8 cellular contexts compared by ENCODE assay signal in the genomic region with DNA sequence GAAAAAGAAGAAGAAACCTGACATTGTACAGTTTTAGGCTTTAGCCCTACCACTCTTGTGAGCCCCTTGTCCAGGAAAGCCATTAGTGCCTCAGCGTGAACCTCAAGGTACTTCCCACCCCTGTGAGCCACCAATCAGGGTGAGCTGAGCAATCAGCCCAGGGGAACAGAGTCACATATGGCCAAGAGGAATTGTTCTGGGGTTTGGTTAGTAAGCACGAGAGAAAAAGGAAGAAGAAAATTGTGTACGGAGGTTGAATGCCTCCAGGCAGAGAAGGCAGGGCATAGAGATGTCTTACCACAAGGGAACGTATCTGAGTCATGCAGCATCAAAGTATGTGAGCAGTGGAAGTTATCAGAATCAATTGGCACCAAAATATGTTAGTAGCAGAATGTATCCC. TPM values are rescaled to one million over a fixed set of nuclear protein-coding genes. Genes with fewer than 3 reads are reported as not detected.
DNase-seq lines count a peak whose midpoint lies in the region; ATAC-seq and TF ChIP-seq lines count a peak whose summit lies in the region.

No MANE protein-coding gene starts in this region.

- H3K27me3 Mint-ChIP-seq in CD14-positive monocyte (ENCODE audit: low read depth in 3 of 3) = peaks cover 1 to 3% (median 2%) of the 10 kb centered on the region in 3 donors
- H3K27me3 Mint-ChIP-seq in activated T-helper 2 cell treated with anti-CD3 and anti-CD28 coated beads, Interferon-gamma antibody, Interleukin-2, Interleukin-4, amounts not matched to agents 10 μg/mL and 5 μg/mL and 100 μg/mL, durations not matched to agents 14 hours and 24 hours and 36 hours (ENCODE audit: low read depth) = peaks cover 3% of the 10 kb centered on the region

- intact Hi-C loops in CD14-positive monocyte (cut with micrococcal nuclease) = loop anchor here in 1 of 2 donors (5.0 kb wide), 1 partner anchor 34 kb away; a partner anchor contains a TSS
- intact Hi-C loops in activated T-helper 2 cell treated with anti-CD3 and anti-CD28 coated beads, Interferon-gamma antibody, Interleukin-2, Interleukin-4, amounts not matched to agents 10 μg/mL and 5 μg/mL and 100 μg/mL, durations not matched to agents 14 hours and 24 hours and 36 hours (cut with micrococcal nuclease) = no loop called here
- intact Hi-C loops in dorsolateral prefrontal cortex (cut with DNase I) = no loop called here
- intact Hi-C loops in aorta (cut with DNase I) = no loop called here

- WGBS in hepatocyte (ENCODE audit: low lambda C conversion rate, missing lambda C conversion rate) = 85% methylated on average over 4 of the region's 4 CpGs
- WGBS in aorta, 2 donors = 81 to 82% methylated on average over 4 of the region's 4 CpGs

- H3K4me3 ChIP-seq in hepatocyte (no peak overlapping the region), dorsolateral prefrontal cortex (no peak overlapping the region), aorta (ENCODE audit: low read length in 2 of 2) (no peak overlapping the region)

- H3K36me3 ChIP-seq in hepatocyte (replicated peaks; ENCODE audit: insufficient read depth, low read depth) (no peaks in the 10 kb centered on the region), aorta (ENCODE audit: control insufficient read depth in 1 of 2, insufficient read depth in 2 of 2, low read length in 1 of 2) (no peaks in the 10 kb centered on the region)

- no peak overlapping the region for H2AFZ ChIP-seq in hepatocyte

- no peaks in the 10 kb centered on the region for H3K36me3 Mint-ChIP-seq in CD14-positive monocyte
- H3K36me3 Mint-ChIP-seq in activated T-helper 2 cell treated with anti-CD3 and anti-CD28 coated beads, Interferon-gamma antibody, Interleukin-2, Interleukin-4, amounts not matched to agents 10 μg/mL and 5 μg/mL and 100 μg/mL, durations not matched to agents 14 hours and 24 hours and 36 hours (ENCODE audit: low read depth) = no peaks in the 10 kb centered on the region

- in situ Hi-C loops in SK-MEL-5 (cut with HindIII; ENCODE audit: low pct_unique_long_range_greater_than_20kb, low sequenced_read_pairs) = no loop called here

- peak; percentile 15 for TF ChIP-seq CTCF in CD14-positive monocyte (IDR thresholded peaks at IDR 0.05)
- TF ChIP-seq CTCF in hepatocyte (IDR thresholded peaks at IDR 0.05; ENCODE audit: poor library complexity) = no peak
- TF ChIP-seq CTCF in dorsolateral prefrontal cortex (IDR thresholded peaks at IDR 0.05 in 54 of 56, conservative IDR thresholded peaks at IDR 0.05 in 2 of 56; ENCODE audit: low read depth in 1 of 56, partially characterized antibody in 56 of 56) = no peak

- no peaks in the 10 kb centered on the region for H4K20me1 ChIP-seq in hepatocyte (ENCODE audit: insufficient read depth, poor library complexity, severe bottlenecking)

- H3K4me1 ChIP-seq in hepatocyte (ENCODE audit: insufficient read depth) (peaks cover 14% of the 10 kb centered on the region), aorta (ENCODE audit: control insufficient read depth in 1 of 2, insufficient read depth in 2 of 2, low read length in 2 of 2) (peaks cover 0 to 2% of the 10 kb centered on the region in 2 donors)

- peaks cover 76% of the 10 kb centered on the region for H3K4me1 Mint-ChIP-seq in CD14-positive monocyte
- H3K4me1 Mint-ChIP-seq in activated T-helper 2 cell treated with anti-CD3 and anti-CD28 coated beads, Interferon-gamma antibody, Interleukin-2, Interleukin-4, amounts not matched to agents 10 μg/mL and 5 μg/mL and 100 μg/mL, durations not matched to agents 14 hours and 24 hours and 36 hours (ENCODE audit: low read depth) = peaks cover 18% of the 10 kb centered on the region

- H3K4me3 Mint-ChIP-seq in CD14-positive monocyte = peak overlapping the region; percentile 35 to 62
- no peak overlapping the region for H3K4me3 Mint-ChIP-seq in activated T-helper 2 cell treated with anti-CD3 and anti-CD28 coated beads, Interferon-gamma antibody, Interleukin-2, Interleukin-4, amounts not matched to agents 10 μg/mL and 5 μg/mL and 100 μg/mL, durations not matched to agents 14 hours and 24 hours and 36 hours (ENCODE audit: low read depth)

- H3K27ac ChIP-seq in hepatocyte = peak overlapping the region; percentile 93
- no peak overlapping the region for H3K27ac ChIP-seq in dorsolateral prefrontal cortex
- H3K27ac ChIP-seq in aorta (ENCODE audit: low read depth in 1 of 2, low read length in 2 of 2) = no peak overlapping the region

- H3K79me2 ChIP-seq in hepatocyte = no peaks in the 10 kb centered on the region

- no peaks in the 10 kb centered on the region for H3K9me3 ChIP-seq in hepatocyte (ENCODE audit: low read depth)
- H3K9me3 ChIP-seq in aorta (ENCODE audit: control insufficient read depth, low read length) = no peaks in the 10 kb centered on the region

- no peaks in the 10 kb centered on the region for H3K27me3 ChIP-seq in hepatocyte
- H3K27me3 ChIP-seq in dorsolateral prefrontal cortex = peaks cover 0 to 15% (median 0%) of the 10 kb centered on the region in 45 donors
- H3K27me3 ChIP-seq in aorta (ENCODE audit: control insufficient read depth in 1 of 2, insufficient read depth in 2 of 2, low read length in 1 of 2) = no peaks in the 10 kb centered on the region

- H3K9me2 ChIP-seq in hepatocyte (replicated peaks; ENCODE audit: insufficient read depth) = no peaks in the 10 kb centered on the region

- H3K9me3 Mint-ChIP-seq in CD14-positive monocyte = peaks cover 0 to 2% (median 0%) of the 10 kb centered on the region in 7 donors
- H3K9me3 Mint-ChIP-seq in activated T-helper 2 cell treated with anti-CD3 and anti-CD28 coated beads, Interferon-gamma antibody, Interleukin-2, Interleukin-4, amounts not matched to agents 10 μg/mL and 5 μg/mL and 100 μg/mL, durations not matched to agents 14 hours and 24 hours and 36 hours = no peaks in the 10 kb centered on the region

- peak; percentile 60 for DNase-seq in CD14-positive monocyte (ENCODE audit: low spot score)
- DNase-seq in HCEC 1CT = peak; percentile 28
- DNase-seq in SK-MEL-5 (ENCODE audit: low read depth, low spot score) = peak; percentile 37
- DNase-seq in hepatocyte (ENCODE audit: low spot score) = no peak
- DNase-seq in activated T-helper 2 cell treated with anti-CD3 and anti-CD28 coated beads, Interferon-gamma antibody, Interleukin-2, Interleukin-4, amounts not matched to agents 10 μg/mL and 5 μg/mL and 100 μg/mL, durations not matched to agents 14 hours and 24 hours and 36 hours (ENCODE audit: low spot score) = no peak
- DNase-seq in dorsolateral prefrontal cortex = no peak
- no peak for DNase-seq in aorta
- no peak for DNase-seq in cerebellum (ENCODE audit: low spot score)

- H3K27ac Mint-ChIP-seq in CD14-positive monocyte = peak overlapping the region; percentile 19 to 85 (median 73)
- H3K27ac Mint-ChIP-seq in activated T-helper 2 cell treated with anti-CD3 and anti-CD28 coated beads, Interferon-gamma antibody, Interleukin-2, Interleukin-4, amounts not matched to agents 10 μg/mL and 5 μg/mL and 100 μg/mL, durations not matched to agents 14 hours and 24 hours and 36 hours = no peak overlapping the region

- ATAC-seq in aorta (ENCODE audit: low FRiP score) = no peak

- no peak overlapping the region for H3K4me2 ChIP-seq in hepatocyte

RNA-seq across cellular contexts. Expression of a gene that starts 33.0 kb away (rescaled TPM):
- polyA plus RNA-seq in CD14-positive monocyte (1 to 10 TPM; 3.2 to 4.7 TPM), hepatocyte (14.9 and 16.4 TPM in 2 replicates), aorta (10 to 100 TPM; 17.0 to 17.4 TPM)
- total RNA-seq in SK-MEL-5 (2014; rRNA removed; shearing (Covaris generic)) = 54.3 and 58.4 TPM in 2 replicates
- polyA plus RNA-seq in SK-MEL-5 (2015; cell fraction: cytosol; rRNA removed) = 24.6 and 33.7 TPM in 2 replicates
- polyA plus RNA-seq in SK-MEL-5 (2015; cell fraction: nucleus; rRNA removed) = 84.9 and 95.1 TPM in 2 replicates
- total RNA-seq in hepatocyte (55.6 and 56.8 TPM in 2 replicates), dorsolateral prefrontal cortex (10 to 100 TPM; 27.1 to 48.7 (median 38.6) TPM), aorta (10 to 100 TPM; 23.6 to 34.6 TPM), cerebellum (78.3 TPM)
- total RNA-seq in activated T-helper 2 cell treated with anti-CD3 and anti-CD28 coated beads, Interferon-gamma antibody, Interleukin-2, Interleukin-4, amounts not matched to agents 10 μg/mL and 5 μg/mL and 100 μg/mL, durations not matched to agents 14 hours and 24 hours and 36 hours = 2.7 and 3.5 TPM in 2 replicates

Comparison
In these comparisons a context has a peak if more than half of its experiments do, and no peak if none do; other contexts are left out.
1. DNase-seq: peak in CD14-positive monocyte (single experiment), HCEC 1CT (single experiment) and SK-MEL-5 (single experiment); none in hepatocyte (single experiment), activated T-helper 2 cell treated with anti-CD3 and anti-CD28 coated beads, Interferon-gamma antibody, Interleukin-2, Interleukin-4, amounts not matched to agents 10 μg/mL and 5 μg/mL and 100 μg/mL, durations not matched to agents 14 hours and 24 hours and 36 hours (single experiment), dorsolateral prefrontal cortex (0 of 10), aorta (0 of 2) and cerebellum (single experiment).